ENCODE assay signal across 18 cellular contexts in the genomic region with DNA sequence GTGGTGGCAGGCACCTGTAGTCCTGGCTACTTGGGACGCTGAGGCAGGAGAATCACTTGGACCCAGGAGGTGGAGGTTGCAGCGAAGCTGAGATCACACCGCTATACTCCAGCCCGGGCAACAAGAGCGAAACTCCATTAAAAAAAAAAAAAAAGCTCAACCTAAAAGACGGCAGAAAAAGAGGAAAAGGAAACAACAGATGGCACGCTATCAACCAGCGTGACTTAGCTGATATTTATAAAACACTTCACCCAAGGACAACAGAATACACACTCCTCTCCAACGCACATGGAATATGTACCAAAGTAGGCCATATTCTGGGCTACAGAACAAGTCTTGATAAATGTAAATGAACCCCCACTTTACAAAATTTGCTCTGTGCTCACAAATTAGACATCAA.
"Had no signal": no experiment of that assay in that cellular context is flagged by ENCODE, and none has a peak within 500 bp of the region (broad histone marks: within the 10 kb centered on the region; RNA-seq: fewer than 3 reads in every experiment).

No MANE protein-coding gene starts in this region.

- DNase-seq: effector CD8-positive, alpha-beta T cell; endodermal cell; foreskin fibroblast; gastrocnemius medialis; kidney; mesenchymal stem cell; midbrain; natural killer cell; occipital lobe; ovary; posterior cingulate gyrus; psoas muscle; right cardiac atrium; spleen; stimulated activated CD4-positive, alpha-beta T cell treated with anti-CD3 and anti-CD28 coated beads, Interleukin-4, amount 100 ng/mL, for 4 hours had no signal

- ATAC-seq: esophagus mucosa; gastrocnemius medialis; left lobe of liver; natural killer cell; psoas muscle; right cardiac atrium; stimulated activated memory B cell treated with anti-CD40 and anti-IgM and Interleukin-4, amounts not matched to agents 10 μg/mL and 1 μg/mL and 100 μg/mL, for 72 hours had no signal
